In the genomic region with DNA sequence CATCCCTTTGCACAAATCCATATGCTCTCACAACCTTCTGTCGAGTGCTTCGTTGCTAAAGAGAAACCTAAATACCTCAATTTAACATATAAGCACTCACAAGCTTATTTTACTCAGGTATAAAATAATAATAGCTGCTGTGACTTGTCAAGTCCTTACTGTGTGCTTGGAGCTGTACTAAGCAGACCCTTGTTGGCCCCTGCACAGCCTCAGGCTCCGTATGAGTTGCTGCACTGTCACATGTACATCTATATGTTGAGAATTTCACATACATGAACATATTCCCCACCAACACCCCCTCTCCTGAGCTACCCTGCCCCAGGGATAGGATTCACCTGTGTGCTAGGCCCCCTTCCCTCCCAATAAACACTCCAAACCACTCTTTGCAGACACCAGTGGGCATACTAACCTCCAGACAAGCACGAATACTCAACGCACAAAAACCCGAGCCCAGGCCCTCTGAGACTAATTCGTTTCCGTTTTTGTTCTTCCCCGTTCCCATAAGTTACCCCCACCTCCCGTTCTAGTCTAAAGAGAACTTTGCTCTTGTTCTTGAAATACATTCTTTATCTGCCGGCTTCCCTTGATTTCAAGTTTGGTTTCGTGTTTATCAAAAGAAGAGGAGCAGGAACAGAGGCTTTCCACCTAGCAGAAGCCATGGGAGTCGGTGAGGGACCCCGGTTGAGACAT, we compare ENCODE assay signal across 14 cellular contexts. TPM values are rescaled to one million over a fixed set of nuclear protein-coding genes. Genes with fewer than 3 reads are reported as not detected.
A peak's percentile ranks its signal among the peaks of the same experiment; 100 is the strongest.
DNase-seq lines count a peak whose midpoint lies in the region; ATAC-seq, FAIRE-seq and TF ChIP-seq lines count a peak whose summit lies in the region.
"Had no signal": no experiment of that assay in that cellular context is flagged by ENCODE, and none has a peak within 500 bp of the region (broad histone marks: within the 10 kb centered on the region; RNA-seq: fewer than 3 reads in every experiment).

No MANE protein-coding gene starts in this region.

- H3K27me3 Mint-ChIP-seq in CD4-positive, alpha-beta memory T cell: peaks cover 64 to 73% of the 10 kb centered on the region in 2 donors
- peaks cover 83% of the 10 kb centered on the region for H3K27me3 Mint-ChIP-seq in central memory CD8-positive, alpha-beta T cell
- peaks cover 98% of the 10 kb centered on the region for H3K27me3 Mint-ChIP-seq in nephron progenitor cell (ENCODE audit: low read depth, poor library complexity)

- no peak overlapping the region for H3K4me3 ChIP-seq in CD4-positive, alpha-beta memory T cell (ENCODE audit: low read length in 2 of 2)
- H3K4me3 ChIP-seq: colonic mucosa had no signal

- peak overlapping the region in 1 of 7 donors; percentile 52 for H3K27ac Mint-ChIP-seq in CD4-positive, alpha-beta memory T cell
- no peak overlapping the region for H3K27ac Mint-ChIP-seq in central memory CD8-positive, alpha-beta T cell (ENCODE audit: low read depth)
- H3K27ac Mint-ChIP-seq in nephron progenitor cell: no peak overlapping the region

- no peak overlapping the region for H3K27ac ChIP-seq in CD4-positive, alpha-beta memory T cell (ENCODE audit: low read depth, low read length)
- H3K27ac ChIP-seq: colonic mucosa, right atrium auricular region had no signal

- DNase-seq in CD4-positive, alpha-beta memory T cell: no peak
- no peak for DNase-seq in GM19239 (ENCODE audit: insufficient read length, low spot score)
- DNase-seq in central memory CD8-positive, alpha-beta T cell (ENCODE audit: low spot score in 2 of 2): no peak
- no peak for DNase-seq in nephron progenitor cell
- no peak for DNase-seq in GM10266 (ENCODE audit: extremely low spot score)
- no peak for DNase-seq in NCI-H2029 treated with DMSO at 0.1 percent for 48 hours (lab: John Stamatoyannopoulos, UW)
- no peak for DNase-seq in D721Med (ENCODE audit: insufficient read length, low spot score)
- DNase-seq: activated CD4-positive, alpha-beta T cell treated with anti-CD3 and anti-CD28 coated beads, Interleukin-2, amount 50 U/mL, for 4 hours; colonic mucosa; mammary epithelial cell; NCI-H2227 treated with DMSO at 0.1 percent for 48 hours; OCI-M1 had no signal

- intact Hi-C loops in CD4-positive, alpha-beta memory T cell (cut with micrococcal nuclease): no loop called here

- H3K36me3 Mint-ChIP-seq in CD4-positive, alpha-beta memory T cell: no peaks in the 10 kb centered on the region
- peaks cover 10% of the 10 kb centered on the region for H3K36me3 Mint-ChIP-seq in central memory CD8-positive, alpha-beta T cell (ENCODE audit: insufficient read depth)
- H3K36me3 Mint-ChIP-seq in nephron progenitor cell (ENCODE audit: low read depth): no peaks in the 10 kb centered on the region

- peak overlapping the region; percentile 49 to 78 (median 68) for H3K4me3 Mint-ChIP-seq in CD4-positive, alpha-beta memory T cell
- peak overlapping the region; percentile 54 for H3K4me3 Mint-ChIP-seq in central memory CD8-positive, alpha-beta T cell
- H3K4me3 Mint-ChIP-seq in nephron progenitor cell: peak overlapping the region; percentile 31

- H3K4me1 ChIP-seq in CD4-positive, alpha-beta memory T cell (ENCODE audit: insufficient read depth, low read length): peaks cover 77% of the 10 kb centered on the region

- ATAC-seq in central memory CD8-positive, alpha-beta T cell (replicated peaks; ENCODE audit: extremely low read depth, poor library complexity, severe bottlenecking): no peak

- peak; percentile 4 for FAIRE-seq in GM19239 (lab: Jason Lieb, UNC)
- FAIRE-seq in D721Med (lab: Jason Lieb, UNC): no peak

- POLR2A ChIA-PET in CD4-positive, alpha-beta memory T cell (lab: Charles Lee; ENCODE audit: partially characterized antibody): interaction anchor here (1.1 kb wide), 2 partner anchors 10 to 28 kb away, joined by 3 to 4 read pairs; no protein-coding TSS in a partner anchor

- H3K9me3 ChIP-seq in CD4-positive, alpha-beta memory T cell (ENCODE audit: control insufficient read depth in 1 of 2, low read length in 2 of 2): no peaks in the 10 kb centered on the region
- H3K9me3 ChIP-seq: colonic mucosa, right atrium auricular region had no signal

- peaks cover 35 to 66% (median 54%) of the 10 kb centered on the region in 4 donors for H3K4me1 Mint-ChIP-seq in CD4-positive, alpha-beta memory T cell
- H3K4me1 Mint-ChIP-seq in central memory CD8-positive, alpha-beta T cell: peaks cover 53% of the 10 kb centered on the region
- H3K4me1 Mint-ChIP-seq in nephron progenitor cell: peaks cover 47% of the 10 kb centered on the region

- no peak for TF ChIP-seq CTCF in nephron progenitor cell (IDR thresholded peaks at IDR 0.05)
- no peak for TF ChIP-seq CTCF in GM10266 (IDR thresholded peaks at IDR 0.05; ENCODE audit: control insufficient read depth, insufficient read depth, low read depth, missing control alignments)
- no peak for TF ChIP-seq CTCF in D721Med (IDR thresholded peaks at IDR 0.05; ENCODE audit: insufficient read depth, missing control alignments)

- H3K9me3 Mint-ChIP-seq in CD4-positive, alpha-beta memory T cell: peaks cover 0 to 3% (median 0%) of the 10 kb centered on the region in 8 donors
- H3K9me3 Mint-ChIP-seq in central memory CD8-positive, alpha-beta T cell: no peaks in the 10 kb centered on the region
- no peaks in the 10 kb centered on the region for H3K9me3 Mint-ChIP-seq in nephron progenitor cell

- CTCF ChIA-PET in CD4-positive, alpha-beta memory T cell (lab: Charles Lee; ENCODE audit: partially characterized antibody): interaction anchor here (1.5 kb wide), 1 partner anchor 8 kb away, joined by 6 read pairs; no protein-coding TSS in a partner anchor

- H3K27me3 ChIP-seq in CD4-positive, alpha-beta memory T cell (ENCODE audit: insufficient read depth, low read length): peaks cover 76% of the 10 kb centered on the region

- no peaks in the 10 kb centered on the region for H3K36me3 ChIP-seq in CD4-positive, alpha-beta memory T cell (ENCODE audit: insufficient read depth, low read length)
- H3K36me3 ChIP-seq: colonic mucosa, right atrium auricular region had no signal

RNA-seq across cellular contexts. Expression of gene HAND1, which starts 3.6 kb away (rescaled TPM):
- total RNA-seq in CD4-positive, alpha-beta memory T cell: not detected
- polyA plus RNA-seq in CD4-positive, alpha-beta memory T cell: not detected
- total RNA-seq: HT1080, mammary epithelial cell had no signal
- polyA plus RNA-seq: mammary epithelial cell had no signal

RNA-seq across cellular contexts. Expression of gene SAP30L, which starts 28.6 kb away (rescaled TPM):
- total RNA-seq in CD4-positive, alpha-beta memory T cell: 10 to 100 TPM; 36.9 to 47.5 TPM
- 10 to 100 TPM; 19.4 to 44.7 TPM for polyA plus RNA-seq in CD4-positive, alpha-beta memory T cell
